In the genomic region with DNA sequence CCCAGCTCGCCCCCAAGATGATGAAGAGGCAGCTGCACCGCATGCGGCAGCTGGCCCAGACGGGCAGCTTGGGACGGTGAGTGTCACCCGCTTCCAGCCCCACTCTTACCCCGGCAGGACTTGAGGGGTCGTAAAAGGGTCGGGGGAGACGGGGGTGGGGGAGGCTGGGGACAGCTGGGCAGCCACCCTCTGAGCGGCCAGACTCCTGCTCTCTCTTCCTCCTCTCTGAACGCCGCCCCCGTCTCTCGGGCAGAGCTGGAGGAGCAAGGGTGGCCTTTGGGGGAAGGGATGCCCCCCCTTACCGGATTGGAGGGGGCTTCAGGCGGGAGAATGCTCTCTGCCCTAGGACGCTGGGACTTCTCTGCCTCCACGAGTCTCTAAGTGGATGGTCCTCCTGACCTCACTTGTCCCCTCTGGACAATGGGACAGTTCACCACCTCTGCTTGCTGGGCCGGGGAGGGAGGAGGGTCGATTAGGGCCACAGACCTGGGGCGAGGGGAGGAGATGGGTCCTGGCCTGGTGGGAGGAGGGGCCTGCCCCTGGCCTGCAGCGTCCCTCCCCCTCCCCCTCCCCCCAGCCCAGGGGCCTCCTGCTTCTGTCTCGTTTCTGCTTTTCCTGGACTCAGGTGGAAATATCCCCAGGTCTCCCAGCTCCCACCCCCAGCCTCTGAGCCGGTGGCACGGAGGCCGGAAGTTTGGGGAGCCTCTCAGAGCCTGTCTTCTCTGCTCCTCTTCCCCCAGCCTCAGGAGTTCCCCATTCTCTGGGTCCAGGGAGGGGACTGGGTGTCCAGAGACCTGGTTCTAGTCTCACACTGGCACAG, we compare ENCODE assay signal across 8 cellular contexts.
DNase-seq lines count a peak whose midpoint lies in the region; TF ChIP-seq lines count a peak whose summit lies in the region.

No MANE protein-coding gene starts in this region.

- H3K4me3 ChIP-seq in GM12865 (ENCODE audit: low read depth, low read length) (peak overlapping the region; percentile 89), coronary artery (peak overlapping the region; percentile 79), muscle layer of colon (ENCODE audit: low read depth in 1 of 2, low read length in 2 of 2) (peak overlapping the region; percentile 55 to 59)

- H3K27ac ChIP-seq in coronary artery (peak overlapping the region in 1 of 2 donors; percentile 78), muscle layer of colon (ENCODE audit: low read depth, low read length) (peak overlapping the region; percentile 55)

- no peak overlapping the region for H3K9ac ChIP-seq in muscle layer of colon (ENCODE audit: low read length)

- no peaks in the 10 kb centered on the region for H3K36me3 ChIP-seq in muscle layer of colon (ENCODE audit: insufficient read depth, low read length)

- DNase-seq in GM12865 (ENCODE audit: low read depth) (peak; percentile 38), NOMO-1 treated with dmso at 0.1 percent for 144 hours (lab: John Stamatoyannopoulos, UW; ENCODE audit: unreplicated experiment) (peak; percentile 45), coronary artery (ENCODE audit: low spot score) (no peak), NCI-H2171 (lab: John Stamatoyannopoulos, UW) (no peak), NCI-H2196 treated with DMSO at 0.1 percent for 48 hours (lab: John Stamatoyannopoulos, UW; ENCODE audit: unreplicated experiment) (no peak), HK-2 (ENCODE audit: unreplicated experiment) (no peak), DMS 273 treated with DMSO at 0.1 percent for 48 hours (lab: John Stamatoyannopoulos, UW) (no peak)

- no peaks in the 10 kb centered on the region for H3K9me3 ChIP-seq in muscle layer of colon (ENCODE audit: low read length)

- peaks cover 0 to 16% of the 10 kb centered on the region in 2 donors for H3K27me3 ChIP-seq in muscle layer of colon (ENCODE audit: control insufficient read depth in 1 of 2, insufficient read depth in 2 of 2, low read length in 2 of 2)

- peaks cover 19% of the 10 kb centered on the region for H3K4me1 ChIP-seq in muscle layer of colon (ENCODE audit: insufficient read depth, low read length)

- TF ChIP-seq CTCF in GM12865 (IDR thresholded peaks at IDR 0.05; ENCODE audit: insufficient read depth, low read depth, low read length, missing control alignments) (no peak), coronary artery (IDR thresholded peaks at IDR 0.05) (no peak)

Comparison
In these comparisons a context has a peak if more than half of its experiments do, and no peak if none do; other contexts are left out.
1. DNase-seq: peak in GM12865 (single experiment) and NOMO-1 treated with dmso at 0.1 percent for 144 hours (single experiment); none in coronary artery (single experiment), NCI-H2171 (single experiment), NCI-H2196 treated with DMSO at 0.1 percent for 48 hours (single experiment), HK-2 (single experiment) and DMS 273 treated with DMSO at 0.1 percent for 48 hours (single experiment).
2. Peak in every context shown above with its lines, with median percentiles within 50 percentile points of each other: H3K4me3 ChIP-seq.